In the genomic region with DNA sequence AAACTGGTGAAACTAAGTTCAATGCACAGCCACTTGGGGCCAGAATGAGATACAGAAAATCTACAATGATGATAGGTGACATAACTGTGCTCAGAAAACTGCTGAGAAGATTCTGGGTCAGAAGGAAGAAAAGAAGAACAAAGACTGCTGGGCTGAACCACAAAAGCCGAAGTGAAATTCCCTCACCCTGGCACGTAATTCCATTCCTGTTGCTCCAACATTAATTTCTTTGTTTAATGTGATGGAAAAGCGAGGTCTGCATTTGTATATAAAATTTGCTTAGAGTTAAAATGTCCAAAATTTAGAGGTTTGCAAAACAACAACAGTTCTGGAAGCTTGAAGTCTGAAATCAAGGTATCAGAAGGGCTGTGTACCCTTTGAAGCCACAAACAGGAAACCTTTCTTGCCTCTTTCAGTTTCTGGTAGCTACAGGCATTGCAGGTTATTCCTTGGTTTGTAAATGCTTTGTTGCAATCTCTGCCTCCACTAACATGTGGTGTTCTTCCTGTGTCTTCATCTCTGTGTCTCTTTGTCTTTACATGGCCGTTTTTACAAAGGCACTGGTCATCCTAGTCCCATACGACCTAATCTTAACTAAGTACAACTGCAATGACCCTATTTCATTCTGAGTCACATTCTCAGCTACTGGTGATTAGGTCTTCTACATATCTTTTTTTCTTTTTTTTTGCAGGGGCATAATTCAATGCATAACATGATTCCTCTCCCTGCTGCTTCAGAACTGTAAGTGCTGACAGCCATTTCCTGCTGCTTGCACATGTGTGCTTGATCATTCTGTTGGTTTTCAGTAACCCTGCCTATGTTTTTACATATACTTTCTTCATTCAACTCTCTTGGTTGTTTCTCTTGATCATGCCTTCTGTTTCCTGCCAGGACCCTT, we compare ENCODE assay signal across 1 cellular context.
A peak's percentile ranks its signal among the peaks of the same experiment; 100 is the strongest.
TF ChIP-seq lines count a peak whose summit lies in the region.

No MANE protein-coding gene starts in this region.

TF ChIP-seq in GM12878, 131 proteins besides CTCF, POLR2A, EP300 and RAD21 (continued from another document and continues in another):
- TF ChIP-seq, protein P1, sequence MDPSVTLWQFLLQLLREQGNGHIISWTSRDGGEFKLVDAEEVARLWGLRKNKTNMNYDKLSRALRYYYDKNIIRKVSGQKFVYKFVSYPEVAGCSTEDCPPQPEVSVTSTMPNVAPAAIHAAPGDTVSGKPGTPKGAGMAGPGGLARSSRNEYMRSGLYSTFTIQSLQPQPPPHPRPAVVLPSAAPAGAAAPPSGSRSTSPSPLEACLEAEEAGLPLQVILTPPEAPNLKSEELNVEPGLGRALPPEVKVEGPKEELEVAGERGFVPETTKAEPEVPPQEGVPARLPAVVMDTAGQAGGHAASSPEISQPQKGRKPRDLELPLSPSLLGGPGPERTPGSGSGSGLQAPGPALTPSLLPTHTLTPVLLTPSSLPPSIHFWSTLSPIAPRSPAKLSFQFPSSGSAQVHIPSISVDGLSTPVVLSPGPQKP (IDR thresholded peaks at IDR 0.05; ENCODE audit: low read depth, low read length) = no peak
- TF ChIP-seq, protein P2, sequence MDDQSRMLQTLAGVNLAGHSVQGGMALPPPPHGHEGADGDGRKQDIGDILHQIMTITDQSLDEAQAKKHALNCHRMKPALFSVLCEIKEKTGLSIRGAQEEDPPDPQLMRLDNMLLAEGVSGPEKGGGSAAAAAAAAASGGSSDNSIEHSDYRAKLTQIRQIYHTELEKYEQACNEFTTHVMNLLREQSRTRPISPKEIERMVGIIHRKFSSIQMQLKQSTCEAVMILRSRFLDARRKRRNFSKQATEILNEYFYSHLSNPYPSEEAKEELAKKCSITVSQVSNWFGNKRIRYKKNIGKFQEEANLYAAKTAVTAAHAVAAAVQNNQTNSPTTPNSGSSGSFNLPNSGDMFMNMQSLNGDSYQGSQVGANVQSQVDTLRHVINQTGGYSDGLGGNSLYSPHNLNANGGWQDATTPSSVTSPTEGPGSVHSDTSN (IDR thresholded peaks at IDR 0.05; ENCODE audit: insufficient replicate concordance, low read depth, low read length) = no peak
- no peak for TF ChIP-seq TCF12 (IDR thresholded peaks at IDR 0.05; ENCODE audit: low read depth, low read length)
- TF ChIP-seq RCOR1 (conservative IDR thresholded peaks at IDR 0.05; ENCODE audit: low read depth, low read length) = no peak
- TF ChIP-seq GABPA (IDR thresholded peaks at IDR 0.05; ENCODE audit: low read depth) = no peak
- no peak for TF ChIP-seq STAT1 (conservative IDR thresholded peaks at IDR 0.05)
- TF ChIP-seq NR2F1 (conservative IDR thresholded peaks at IDR 0.05) = peak; percentile 35; the same call in 1 of the 2 replicates
- TF ChIP-seq HDAC2 (IDR thresholded peaks at IDR 0.05) = no peak
- TF ChIP-seq FOS (IDR thresholded peaks at IDR 0.05; ENCODE audit: borderline replicate concordance, extremely low read depth, insufficient read length) = no peak
- no peak for TF ChIP-seq ZBED1 (IDR thresholded peaks at IDR 0.05; ENCODE audit: borderline replicate concordance)
- TF ChIP-seq ZNF622 (IDR thresholded peaks at IDR 0.05) = no peak
- TF ChIP-seq, protein P3, sequence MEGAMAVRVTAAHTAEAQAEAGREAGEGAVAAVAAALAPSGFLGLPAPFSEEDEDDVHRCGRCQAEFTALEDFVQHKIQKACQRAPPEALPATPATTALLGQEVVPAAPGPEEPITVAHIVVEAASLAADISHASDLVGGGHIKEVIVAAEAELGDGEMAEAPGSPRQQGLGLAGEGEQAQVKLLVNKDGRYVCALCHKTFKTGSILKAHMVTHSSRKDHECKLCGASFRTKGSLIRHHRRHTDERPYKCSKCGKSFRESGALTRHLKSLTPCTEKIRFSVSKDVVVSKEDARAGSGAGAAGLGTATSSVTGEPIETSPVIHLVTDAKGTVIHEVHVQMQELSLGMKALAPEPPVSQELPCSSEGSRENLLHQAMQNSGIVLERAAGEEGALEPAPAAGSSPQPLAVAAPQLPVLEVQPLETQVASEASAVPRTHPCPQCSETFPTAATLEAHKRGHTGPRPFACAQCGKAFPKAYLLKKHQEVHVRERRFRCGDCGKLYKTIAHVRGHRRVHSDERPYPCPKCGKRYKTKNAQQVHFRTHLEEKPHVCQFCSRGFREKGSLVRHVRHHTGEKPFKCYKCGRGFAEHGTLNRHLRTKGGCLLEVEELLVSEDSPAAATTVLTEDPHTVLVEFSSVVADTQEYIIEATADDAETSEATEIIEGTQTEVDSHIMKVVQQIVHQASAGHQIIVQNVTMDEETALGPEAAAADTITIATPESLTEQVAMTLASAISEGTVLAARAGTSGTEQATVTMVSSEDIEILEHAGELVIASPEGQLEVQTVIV (IDR thresholded peaks at IDR 0.05; ENCODE audit: borderline replicate concordance, partially characterized antibody) = no peak
- no peak; the same call in 1 of the 2 replicates for TF ChIP-seq TARDBP (IDR thresholded peaks at IDR 0.05; ENCODE audit: borderline replicate concordance)
- TF ChIP-seq EZH2 (IDR thresholded peaks at IDR 0.05; ENCODE audit: borderline replicate concordance, control insufficient read depth, low read depth, low read length) = no peak
- no peak for TF ChIP-seq TBL1XR1 (IDR thresholded peaks at IDR 0.05; ENCODE audit: low read depth, low read length)
- peak; percentile 55; the same call in 1 of the 2 replicates for TF ChIP-seq BCL11A (IDR thresholded peaks at IDR 0.05; ENCODE audit: low read depth, low read length)
- TF ChIP-seq NRF1 (conservative IDR thresholded peaks at IDR 0.05; ENCODE audit: low read depth, low read length) = no peak
- TF ChIP-seq HCFC1 (IDR thresholded peaks at IDR 0.05; ENCODE audit: low read length) = no peak
- no peak for TF ChIP-seq NR2C1 (IDR thresholded peaks at IDR 0.05)
- TF ChIP-seq BACH1 (IDR thresholded peaks at IDR 0.05; ENCODE audit: borderline replicate concordance) = no peak
- TF ChIP-seq SREBF2 (IDR thresholded peaks at IDR 0.05; ENCODE audit: low read length) = no peak
- TF ChIP-seq, protein P4, sequence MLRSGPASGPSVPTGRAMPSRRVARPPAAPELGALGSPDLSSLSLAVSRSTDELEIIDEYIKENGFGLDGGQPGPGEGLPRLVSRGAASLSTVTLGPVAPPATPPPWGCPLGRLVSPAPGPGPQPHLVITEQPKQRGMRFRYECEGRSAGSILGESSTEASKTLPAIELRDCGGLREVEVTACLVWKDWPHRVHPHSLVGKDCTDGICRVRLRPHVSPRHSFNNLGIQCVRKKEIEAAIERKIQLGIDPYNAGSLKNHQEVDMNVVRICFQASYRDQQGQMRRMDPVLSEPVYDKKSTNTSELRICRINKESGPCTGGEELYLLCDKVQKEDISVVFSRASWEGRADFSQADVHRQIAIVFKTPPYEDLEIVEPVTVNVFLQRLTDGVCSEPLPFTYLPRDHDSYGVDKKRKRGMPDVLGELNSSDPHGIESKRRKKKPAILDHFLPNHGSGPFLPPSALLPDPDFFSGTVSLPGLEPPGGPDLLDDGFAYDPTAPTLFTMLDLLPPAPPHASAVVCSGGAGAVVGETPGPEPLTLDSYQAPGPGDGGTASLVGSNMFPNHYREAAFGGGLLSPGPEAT (IDR thresholded peaks at IDR 0.05; ENCODE audit: low read depth) = peak; percentile 84
- TF ChIP-seq, protein P5, sequence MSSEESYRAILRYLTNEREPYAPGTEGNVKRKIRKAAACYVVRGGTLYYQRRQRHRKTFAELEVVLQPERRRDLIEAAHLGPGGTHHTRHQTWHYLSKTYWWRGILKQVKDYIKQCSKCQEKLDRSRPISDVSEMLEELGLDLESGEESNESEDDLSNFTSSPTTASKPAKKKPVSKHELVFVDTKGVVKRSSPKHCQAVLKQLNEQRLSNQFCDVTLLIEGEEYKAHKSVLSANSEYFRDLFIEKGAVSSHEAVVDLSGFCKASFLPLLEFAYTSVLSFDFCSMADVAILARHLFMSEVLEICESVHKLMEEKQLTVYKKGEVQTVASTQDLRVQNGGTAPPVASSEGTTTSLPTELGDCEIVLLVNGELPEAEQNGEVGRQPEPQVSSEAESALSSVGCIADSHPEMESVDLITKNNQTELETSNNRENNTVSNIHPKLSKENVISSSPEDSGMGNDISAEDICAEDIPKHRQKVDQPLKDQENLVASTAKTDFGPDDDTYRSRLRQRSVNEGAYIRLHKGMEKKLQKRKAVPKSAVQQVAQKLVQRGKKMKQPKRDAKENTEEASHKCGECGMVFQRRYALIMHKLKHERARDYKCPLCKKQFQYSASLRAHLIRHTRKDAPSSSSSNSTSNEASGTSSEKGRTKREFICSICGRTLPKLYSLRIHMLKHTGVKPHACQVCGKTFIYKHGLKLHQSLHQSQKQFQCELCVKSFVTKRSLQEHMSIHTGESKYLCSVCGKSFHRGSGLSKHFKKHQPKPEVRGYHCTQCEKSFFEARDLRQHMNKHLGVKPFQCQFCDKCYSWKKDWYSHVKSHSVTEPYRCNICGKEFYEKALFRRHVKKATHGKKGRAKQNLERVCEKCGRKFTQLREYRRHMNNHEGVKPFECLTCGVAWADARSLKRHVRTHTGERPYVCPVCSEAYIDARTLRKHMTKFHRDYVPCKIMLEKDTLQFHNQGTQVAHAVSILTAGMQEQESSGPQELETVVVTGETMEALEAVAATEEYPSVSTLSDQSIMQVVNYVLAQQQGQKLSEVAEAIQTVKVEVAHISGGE (CRISPR knock-in tag; IDR thresholded peaks at IDR 0.05) = no peak
- TF ChIP-seq CEBPB (IDR thresholded peaks at IDR 0.05; ENCODE audit: borderline replicate concordance in 1 of 2, low read depth in 2 of 2, low read length in 2 of 2) = no peak
- TF ChIP-seq ATF7 (IDR thresholded peaks at IDR 0.05; ENCODE audit: low read depth) = peak; percentile 74
- TF ChIP-seq ZNF207 (IDR thresholded peaks at IDR 0.05; ENCODE audit: borderline replicate concordance) = no peak
- TF ChIP-seq SUZ12 (IDR thresholded peaks at IDR 0.05; ENCODE audit: unreplicated experiment) = no peak
- no peak for TF ChIP-seq NFXL1 (IDR thresholded peaks at IDR 0.05; ENCODE audit: borderline replicate concordance)
- TF ChIP-seq EGR1 (IDR thresholded peaks at IDR 0.05; ENCODE audit: borderline replicate concordance in 1 of 2, low read depth in 2 of 2, low read length in 2 of 2) = no peak
- peak; percentile 80 for TF ChIP-seq PML (IDR thresholded peaks at IDR 0.05; ENCODE audit: low read length)
- TF ChIP-seq, protein P6, sequence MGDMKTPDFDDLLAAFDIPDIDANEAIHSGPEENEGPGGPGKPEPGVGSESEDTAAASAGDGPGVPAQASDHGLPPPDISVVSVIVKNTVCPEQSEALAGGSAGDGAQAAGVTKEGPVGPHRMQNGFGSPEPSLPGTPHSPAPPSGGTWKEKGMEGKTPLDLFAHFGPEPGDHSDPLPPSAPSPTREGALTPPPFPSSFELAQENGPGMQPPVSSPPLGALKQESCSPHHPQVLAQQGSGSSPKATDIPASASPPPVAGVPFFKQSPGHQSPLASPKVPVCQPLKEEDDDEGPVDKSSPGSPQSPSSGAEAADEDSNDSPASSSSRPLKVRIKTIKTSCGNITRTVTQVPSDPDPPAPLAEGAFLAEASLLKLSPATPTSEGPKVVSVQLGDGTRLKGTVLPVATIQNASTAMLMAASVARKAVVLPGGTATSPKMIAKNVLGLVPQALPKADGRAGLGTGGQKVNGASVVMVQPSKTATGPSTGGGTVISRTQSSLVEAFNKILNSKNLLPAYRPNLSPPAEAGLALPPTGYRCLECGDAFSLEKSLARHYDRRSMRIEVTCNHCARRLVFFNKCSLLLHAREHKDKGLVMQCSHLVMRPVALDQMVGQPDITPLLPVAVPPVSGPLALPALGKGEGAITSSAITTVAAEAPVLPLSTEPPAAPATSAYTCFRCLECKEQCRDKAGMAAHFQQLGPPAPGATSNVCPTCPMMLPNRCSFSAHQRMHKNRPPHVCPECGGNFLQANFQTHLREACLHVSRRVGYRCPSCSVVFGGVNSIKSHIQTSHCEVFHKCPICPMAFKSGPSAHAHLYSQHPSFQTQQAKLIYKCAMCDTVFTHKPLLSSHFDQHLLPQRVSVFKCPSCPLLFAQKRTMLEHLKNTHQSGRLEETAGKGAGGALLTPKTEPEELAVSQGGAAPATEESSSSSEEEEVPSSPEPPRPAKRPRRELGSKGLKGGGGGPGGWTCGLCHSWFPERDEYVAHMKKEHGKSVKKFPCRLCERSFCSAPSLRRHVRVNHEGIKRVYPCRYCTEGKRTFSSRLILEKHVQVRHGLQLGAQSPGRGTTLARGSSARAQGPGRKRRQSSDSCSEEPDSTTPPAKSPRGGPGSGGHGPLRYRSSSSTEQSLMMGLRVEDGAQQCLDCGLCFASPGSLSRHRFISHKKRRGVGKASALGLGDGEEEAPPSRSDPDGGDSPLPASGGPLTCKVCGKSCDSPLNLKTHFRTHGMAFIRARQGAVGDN (IDR thresholded peaks at IDR 0.05) = no peak
- TF ChIP-seq FOXK2 (IDR thresholded peaks at IDR 0.05) = no peak
- no peak for TF ChIP-seq KDM1A (IDR thresholded peaks at IDR 0.05; ENCODE audit: borderline replicate concordance)
- TF ChIP-seq, protein P7, sequence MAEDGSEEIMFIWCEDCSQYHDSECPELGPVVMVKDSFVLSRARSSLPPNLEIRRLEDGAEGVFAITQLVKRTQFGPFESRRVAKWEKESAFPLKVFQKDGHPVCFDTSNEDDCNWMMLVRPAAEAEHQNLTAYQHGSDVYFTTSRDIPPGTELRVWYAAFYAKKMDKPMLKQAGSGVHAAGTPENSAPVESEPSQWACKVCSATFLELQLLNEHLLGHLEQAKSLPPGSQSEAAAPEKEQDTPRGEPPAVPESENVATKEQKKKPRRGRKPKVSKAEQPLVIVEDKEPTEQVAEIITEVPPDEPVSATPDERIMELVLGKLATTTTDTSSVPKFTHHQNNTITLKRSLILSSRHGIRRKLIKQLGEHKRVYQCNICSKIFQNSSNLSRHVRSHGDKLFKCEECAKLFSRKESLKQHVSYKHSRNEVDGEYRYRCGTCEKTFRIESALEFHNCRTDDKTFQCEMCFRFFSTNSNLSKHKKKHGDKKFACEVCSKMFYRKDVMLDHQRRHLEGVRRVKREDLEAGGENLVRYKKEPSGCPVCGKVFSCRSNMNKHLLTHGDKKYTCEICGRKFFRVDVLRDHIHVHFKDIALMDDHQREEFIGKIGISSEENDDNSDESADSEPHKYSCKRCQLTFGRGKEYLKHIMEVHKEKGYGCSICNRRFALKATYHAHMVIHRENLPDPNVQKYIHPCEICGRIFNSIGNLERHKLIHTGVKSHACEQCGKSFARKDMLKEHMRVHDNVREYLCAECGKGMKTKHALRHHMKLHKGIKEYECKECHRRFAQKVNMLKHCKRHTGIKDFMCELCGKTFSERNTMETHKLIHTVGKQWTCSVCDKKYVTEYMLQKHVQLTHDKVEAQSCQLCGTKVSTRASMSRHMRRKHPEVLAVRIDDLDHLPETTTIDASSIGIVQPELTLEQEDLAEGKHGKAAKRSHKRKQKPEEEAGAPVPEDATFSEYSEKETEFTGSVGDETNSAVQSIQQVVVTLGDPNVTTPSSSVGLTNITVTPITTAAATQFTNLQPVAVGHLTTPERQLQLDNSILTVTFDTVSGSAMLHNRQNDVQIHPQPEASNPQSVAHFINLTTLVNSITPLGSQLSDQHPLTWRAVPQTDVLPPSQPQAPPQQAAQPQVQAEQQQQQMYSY (CRISPR knock-in tag; IDR thresholded peaks at IDR 0.05) = no peak
- TF ChIP-seq, protein P8, sequence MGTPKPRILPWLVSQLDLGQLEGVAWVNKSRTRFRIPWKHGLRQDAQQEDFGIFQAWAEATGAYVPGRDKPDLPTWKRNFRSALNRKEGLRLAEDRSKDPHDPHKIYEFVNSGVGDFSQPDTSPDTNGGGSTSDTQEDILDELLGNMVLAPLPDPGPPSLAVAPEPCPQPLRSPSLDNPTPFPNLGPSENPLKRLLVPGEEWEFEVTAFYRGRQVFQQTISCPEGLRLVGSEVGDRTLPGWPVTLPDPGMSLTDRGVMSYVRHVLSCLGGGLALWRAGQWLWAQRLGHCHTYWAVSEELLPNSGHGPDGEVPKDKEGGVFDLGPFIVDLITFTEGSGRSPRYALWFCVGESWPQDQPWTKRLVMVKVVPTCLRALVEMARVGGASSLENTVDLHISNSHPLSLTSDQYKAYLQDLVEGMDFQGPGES (IDR thresholded peaks at IDR 0.05) = no peak
- TF ChIP-seq CBFB (IDR thresholded peaks at IDR 0.05; ENCODE audit: low read depth) = peak; percentile 79
- TF ChIP-seq SRF (IDR thresholded peaks at IDR 0.05; ENCODE audit: low read depth in 2 of 2, low read length in 2 of 2) = no peak
